9 cellular contexts compared by ENCODE assay signal in the genomic region with DNA sequence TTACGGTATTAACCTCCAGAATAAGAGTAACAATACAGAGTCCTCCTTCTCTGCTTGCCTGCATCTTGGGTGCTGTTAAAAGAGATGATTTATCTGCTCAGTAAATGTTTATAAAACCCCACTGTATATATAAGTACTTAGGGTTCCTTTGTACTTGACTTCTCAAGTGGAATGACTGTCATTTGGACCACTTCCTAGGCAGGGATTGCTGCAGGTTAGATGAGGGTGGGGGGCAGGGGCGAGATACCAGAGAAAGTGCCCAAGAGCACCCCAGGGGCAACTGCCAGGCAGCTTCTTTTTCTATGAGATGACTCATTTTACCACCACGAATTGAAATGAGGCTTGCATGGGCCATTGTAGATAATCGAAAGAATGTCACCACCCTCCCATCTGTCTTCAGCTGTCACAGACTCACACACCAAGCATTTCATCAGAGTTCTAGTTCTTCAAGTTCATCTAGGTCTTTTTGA.
DNase-seq lines count a peak whose midpoint lies in the region; ATAC-seq and TF ChIP-seq lines count a peak whose summit lies in the region.
"Had no signal": no experiment of that assay in that cellular context is flagged by ENCODE, and none has a peak within 500 bp of the region (broad histone marks: within the 10 kb centered on the region; RNA-seq: fewer than 3 reads in every experiment).

No MANE protein-coding gene starts in this region.

- peak overlapping the region; percentile 0 for H3K4me3 Mint-ChIP-seq in natural killer cell
- H3K4me3 Mint-ChIP-seq: neural crest cell had no signal

- no peaks in the 10 kb centered on the region for H3K9me3 Mint-ChIP-seq in natural killer cell

- H3K79me1 ChIP-seq in neuronal stem cell (ENCODE audit: low read depth, low read length), result no peaks in the 10 kb centered on the region

- no peak for TF ChIP-seq CTCF in astrocyte of the cerebellum (IDR thresholded peaks at IDR 0.05; ENCODE audit: low read depth, low read length, missing control alignments)
- no peak for TF ChIP-seq CTCF in natural killer cell (IDR thresholded peaks at IDR 0.05)
- no peak for TF ChIP-seq CTCF in ovary (IDR thresholded peaks at IDR 0.05)

- no peak overlapping the region for H3K4ac ChIP-seq in neuronal stem cell (ENCODE audit: low read length)

- no peaks in the 10 kb centered on the region for H3K27me3 Mint-ChIP-seq in natural killer cell (ENCODE audit: low read depth in 2 of 2)

- no peak overlapping the region for H2BK120ac ChIP-seq in neuronal stem cell (ENCODE audit: low read depth, low read length)

- H3K27me3 ChIP-seq in neuronal stem cell (ENCODE audit: control insufficient read depth in 3 of 3, insufficient read depth in 3 of 3, low read depth in 1 of 3, low read length in 3 of 3), result no peaks in the 10 kb centered on the region
- H3K27me3 ChIP-seq in ovary, result no peaks in the 10 kb centered on the region

- in situ Hi-C loops in astrocyte of the cerebellum (cut with HindIII; ENCODE audit: low sequenced_read_pairs), result loop anchor here (10.0 kb wide), 1 partner anchor 1095 kb away; no protein-coding TSS in a partner anchor

- no peak overlapping the region for H3K18ac ChIP-seq in neuronal stem cell (ENCODE audit: low read length)

- peaks cover 3 to 9% of the 10 kb centered on the region in 2 donors for H3K4me1 ChIP-seq in neuronal stem cell (ENCODE audit: control insufficient read depth in 2 of 2, insufficient read depth in 1 of 2, low read depth in 1 of 2, low read length in 2 of 2)
- peaks cover 5% of the 10 kb centered on the region for H3K4me1 ChIP-seq in ovary (ENCODE audit: insufficient read depth)

- H4K8ac ChIP-seq in neuronal stem cell (ENCODE audit: low read depth, low read length), result no peak overlapping the region

- no peak overlapping the region for H2AK5ac ChIP-seq in neuronal stem cell (ENCODE audit: low read depth, low read length)

- ATAC-seq in natural killer cell, result peak in 2 of 3 donors; percentile 24 to 52
- no peak for ATAC-seq in HG03439 (IDR thresholded peaks at IDR 0.05; ENCODE audit: unreplicated experiment)

- no peak for TF ChIP-seq EP300 in ovary (IDR thresholded peaks at IDR 0.05)

- no peak overlapping the region for H3K4me2 ChIP-seq in neuronal stem cell (ENCODE audit: insufficient read depth, low read length, poor library complexity, severe bottlenecking)

- H3K36me3 ChIP-seq in neuronal stem cell (replicated peaks in 1 of 2; ENCODE audit: control insufficient read depth in 2 of 2, insufficient read depth in 2 of 2, low read length in 2 of 2) (peaks cover 4 to 93% of the 10 kb centered on the region in 2 donors), ovary (no peaks in the 10 kb centered on the region)

- WGBS in neuronal stem cell (ENCODE audit: extremely low coverage in 2 of 2, insufficient read length in 2 of 2, insufficient replicate concordance in 1 of 2), 2 donors, result no CpG with 5 or more reads among the region's 4 CpGs
- 69 to 74% (median 70%) methylated on average over 4 of the region's 4 CpGs for whole genome bisulfite sequencing in ovary, 3 donors

- H2BK5ac ChIP-seq in neuronal stem cell (ENCODE audit: low read length), result no peak overlapping the region

- H3K4me3 ChIP-seq in astrocyte of the cerebellum (ENCODE audit: low read depth, low read length) (no peak overlapping the region), neuronal stem cell (ENCODE audit: low read length in 2 of 2) (no peak overlapping the region), ovary (no peak overlapping the region)

- H3K9me3 ChIP-seq in neuronal stem cell (replicated peaks in 1 of 2; ENCODE audit: control insufficient read depth in 2 of 2, insufficient read depth in 1 of 2, low read depth in 1 of 2, low read length in 2 of 2), result peaks cover 3 to 28% of the 10 kb centered on the region in 2 donors
- no peaks in the 10 kb centered on the region for H3K9me3 ChIP-seq in ovary

- peak; percentile 74 for DNase-seq in ELF-1 (ENCODE audit: low read depth, low spot score)
- DNase-seq in HK-2 (ENCODE audit: unreplicated experiment), result peak; percentile 14
- peak; percentile 58 for DNase-seq in astrocyte of the cerebellum (ENCODE audit: low read depth)
- no peak for DNase-seq in natural killer cell
- DNase-seq in neuronal stem cell (ENCODE audit: low spot score), result no peak
- no peak for DNase-seq in posterior cingulate gyrus
- DNase-seq in ovary, result no peak

- TF ChIP-seq POLR2A in ovary (IDR thresholded peaks at IDR 0.05), result no peak

- H2BK15ac ChIP-seq in neuronal stem cell (ENCODE audit: low read length), result no peak overlapping the region

- peak overlapping the region; percentile 32 to 69 for H3K27ac Mint-ChIP-seq in natural killer cell

- H2AFZ ChIP-seq in neuronal stem cell (ENCODE audit: low read length), result no peak overlapping the region

- H4K91ac ChIP-seq in neuronal stem cell (ENCODE audit: low read depth, low read length, poor library complexity), result no peak overlapping the region

- intact Hi-C loops in natural killer cell (cut with micrococcal nuclease), result no loop called here
- intact Hi-C loops in posterior cingulate gyrus (cut with DNase I), result no loop called here
- intact Hi-C loops in ovary (cut with DNase I), result no loop called here

- H2BK12ac ChIP-seq in neuronal stem cell (ENCODE audit: low read length), result no peak overlapping the region

- H3K4me1 Mint-ChIP-seq in natural killer cell, result peaks cover 84 to 87% of the 10 kb centered on the region in 2 donors

- no peak overlapping the region for H3K9ac ChIP-seq in neuronal stem cell (ENCODE audit: low read depth, low read length, poor library complexity)

- H3K14ac ChIP-seq in neuronal stem cell (ENCODE audit: low read length), result no peak overlapping the region

- H3K27ac ChIP-seq in neuronal stem cell (replicated peaks; ENCODE audit: low read length) (no peak overlapping the region), ovary (no peak overlapping the region)

- no peaks in the 10 kb centered on the region for H3K36me3 Mint-ChIP-seq in natural killer cell

- no peak overlapping the region for H3K23ac ChIP-seq in neuronal stem cell (ENCODE audit: low read depth, low read length, poor library complexity)

Comparison
In these comparisons a context has a peak if more than half of its experiments do, and no peak if none do; other contexts are left out.
1. DNase-seq: peak in ELF-1 (single experiment), HK-2 (single experiment) and astrocyte of the cerebellum (single experiment); none in natural killer cell (single experiment), neuronal stem cell (single experiment), posterior cingulate gyrus (0 of 10) and ovary (0 of 5).